2 cellular contexts compared by ENCODE assay signal in the genomic region with DNA sequence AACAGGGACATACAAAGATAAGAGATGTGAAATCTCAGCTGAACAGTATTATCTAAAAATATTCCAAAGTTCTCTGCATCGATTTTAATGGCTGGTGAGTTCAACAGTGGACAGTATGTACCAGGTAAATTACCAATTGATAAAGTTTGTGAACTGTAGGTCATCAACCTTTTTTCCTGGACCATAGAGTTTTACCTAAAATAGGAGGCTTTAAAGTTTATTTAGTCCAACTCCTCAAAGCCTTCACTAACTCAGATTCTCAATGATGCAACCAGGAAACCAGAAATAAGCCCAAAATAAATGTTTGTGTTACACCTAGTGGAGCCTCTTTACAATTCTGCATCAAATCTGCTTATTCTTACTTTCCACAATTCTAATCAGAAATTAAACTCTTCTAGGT.
A peak's percentile ranks its signal among the peaks of the same experiment; 100 is the strongest.
TF ChIP-seq lines count a peak whose summit lies in the region.

No MANE protein-coding gene starts in this region.

TF ChIP-seq in liver, 16 proteins besides CTCF, POLR2A, EP300 and RAD21 (continued from another document):
- TF ChIP-seq ZBTB33 (IDR thresholded peaks at IDR 0.05) = peak; percentile 73
- peak; percentile 82 to 91 for TF ChIP-seq HNF4A (conservative IDR thresholded peaks at IDR 0.05)
- peak; percentile 58 to 85 for TF ChIP-seq JUND (IDR thresholded peaks at IDR 0.05)
- TF ChIP-seq TAF1 (conservative IDR thresholded peaks at IDR 0.05) = peak; percentile 22
- peak; percentile 91 for TF ChIP-seq ATF3 (IDR thresholded peaks at IDR 0.05)
- TF ChIP-seq YY1 (IDR thresholded peaks at IDR 0.05) = peak; percentile 71
- TF ChIP-seq GABPA (IDR thresholded peaks at IDR 0.05 in 1 of 2, conservative IDR thresholded peaks at IDR 0.05 in 1 of 2) = peak in 1 of 2 donors; percentile 41
- peak; percentile 99 to 100 for TF ChIP-seq RXRA (IDR thresholded peaks at IDR 0.05)
- TF ChIP-seq FOXA1 (IDR thresholded peaks at IDR 0.05) = peak; percentile 28
- TF ChIP-seq, protein P1, sequence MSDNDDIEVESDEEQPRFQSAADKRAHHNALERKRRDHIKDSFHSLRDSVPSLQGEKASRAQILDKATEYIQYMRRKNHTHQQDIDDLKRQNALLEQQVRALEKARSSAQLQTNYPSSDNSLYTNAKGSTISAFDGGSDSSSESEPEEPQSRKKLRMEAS (IDR thresholded peaks at IDR 0.05) = peak; percentile 77
- TF ChIP-seq, protein P2, sequence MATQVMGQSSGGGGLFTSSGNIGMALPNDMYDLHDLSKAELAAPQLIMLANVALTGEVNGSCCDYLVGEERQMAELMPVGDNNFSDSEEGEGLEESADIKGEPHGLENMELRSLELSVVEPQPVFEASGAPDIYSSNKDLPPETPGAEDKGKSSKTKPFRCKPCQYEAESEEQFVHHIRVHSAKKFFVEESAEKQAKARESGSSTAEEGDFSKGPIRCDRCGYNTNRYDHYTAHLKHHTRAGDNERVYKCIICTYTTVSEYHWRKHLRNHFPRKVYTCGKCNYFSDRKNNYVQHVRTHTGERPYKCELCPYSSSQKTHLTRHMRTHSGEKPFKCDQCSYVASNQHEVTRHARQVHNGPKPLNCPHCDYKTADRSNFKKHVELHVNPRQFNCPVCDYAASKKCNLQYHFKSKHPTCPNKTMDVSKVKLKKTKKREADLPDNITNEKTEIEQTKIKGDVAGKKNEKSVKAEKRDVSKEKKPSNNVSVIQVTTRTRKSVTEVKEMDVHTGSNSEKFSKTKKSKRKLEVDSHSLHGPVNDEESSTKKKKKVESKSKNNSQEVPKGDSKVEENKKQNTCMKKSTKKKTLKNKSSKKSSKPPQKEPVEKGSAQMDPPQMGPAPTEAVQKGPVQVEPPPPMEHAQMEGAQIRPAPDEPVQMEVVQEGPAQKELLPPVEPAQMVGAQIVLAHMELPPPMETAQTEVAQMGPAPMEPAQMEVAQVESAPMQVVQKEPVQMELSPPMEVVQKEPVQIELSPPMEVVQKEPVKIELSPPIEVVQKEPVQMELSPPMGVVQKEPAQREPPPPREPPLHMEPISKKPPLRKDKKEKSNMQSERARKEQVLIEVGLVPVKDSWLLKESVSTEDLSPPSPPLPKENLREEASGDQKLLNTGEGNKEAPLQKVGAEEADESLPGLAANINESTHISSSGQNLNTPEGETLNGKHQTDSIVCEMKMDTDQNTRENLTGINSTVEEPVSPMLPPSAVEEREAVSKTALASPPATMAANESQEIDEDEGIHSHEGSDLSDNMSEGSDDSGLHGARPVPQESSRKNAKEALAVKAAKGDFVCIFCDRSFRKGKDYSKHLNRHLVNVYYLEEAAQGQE (IDR thresholded peaks at IDR 0.05) = peak; percentile 41
- peak; percentile 94 for TF ChIP-seq SP1 (IDR thresholded peaks at IDR 0.05)

TF ChIP-seq in HepG2, 621 proteins besides CTCF, POLR2A, EP300 and RAD21 (continued from another document):
- TF ChIP-seq SALL1 (CRISPR knock-in tag; IDR thresholded peaks at IDR 0.05) = no peak
- TF ChIP-seq MEIS2 (CRISPR knock-in tag; IDR thresholded peaks at IDR 0.05) = no peak
- no peak for TF ChIP-seq REPIN1 (CRISPR knock-in tag; IDR thresholded peaks at IDR 0.05; ENCODE audit: borderline replicate concordance, low read depth)
- TF ChIP-seq KDM5A (IDR thresholded peaks at IDR 0.05; ENCODE audit: borderline replicate concordance, low read length) = no peak
- no peak for TF ChIP-seq ZNF709 (CRISPR knock-in tag; IDR thresholded peaks at IDR 0.05)
- TF ChIP-seq ZNF629 (CRISPR knock-in tag; conservative IDR thresholded peaks at IDR 0.05) = no peak
- TF ChIP-seq SMAD9 (CRISPR knock-in tag; IDR thresholded peaks at IDR 0.05) = no peak
- TF ChIP-seq FOSL2 (CRISPR knock-in tag; IDR thresholded peaks at IDR 0.05) = no peak
- no peak for TF ChIP-seq GATA4 (IDR thresholded peaks at IDR 0.05; ENCODE audit: borderline replicate concordance, low read depth)
- TF ChIP-seq ZNF496 (CRISPR knock-in tag; IDR thresholded peaks at IDR 0.05; ENCODE audit: insufficient replicate concordance) = no peak
- no peak for TF ChIP-seq ZC3H4 (CRISPR knock-in tag; IDR thresholded peaks at IDR 0.05; ENCODE audit: borderline replicate concordance)
- TF ChIP-seq ZNF251 (CRISPR knock-in tag; IDR thresholded peaks at IDR 0.05) = no peak
- TF ChIP-seq ZFY (CRISPR knock-in tag; IDR thresholded peaks at IDR 0.05) = no peak
- TF ChIP-seq FIP1L1 (IDR thresholded peaks at IDR 0.05; ENCODE audit: borderline replicate concordance, insufficient read depth, low read depth, low read length) = no peak
- no peak for TF ChIP-seq TRIM22 (IDR thresholded peaks at IDR 0.05)
